Comparison of ENCODE assay signal across 1 cellular context in genomic region chr16:3157229-3158013, GRCh38.
TF ChIP-seq lines count a peak whose summit lies in the region.

No MANE protein-coding gene starts in this region.

TF ChIP-seq in H1, 55 proteins besides CTCF, POLR2A, EP300 and RAD21:
- TF ChIP-seq KDM5A (IDR thresholded peaks at IDR 0.05; ENCODE audit: low read length) (no peak), SUZ12 (IDR thresholded peaks at IDR 0.05; ENCODE audit: low read length) (peak; percentile 47), ATF3 (IDR thresholded peaks at IDR 0.05; ENCODE audit: insufficient read depth, low read depth, low read length) (no peak), POU5F1 (IDR thresholded peaks at IDR 0.05; ENCODE audit: low read depth, low read length) (no peak), TEAD4 (IDR thresholded peaks at IDR 0.05; ENCODE audit: low read depth, low read length) (peak; percentile 6; the same call in 1 of the 2 replicates), HDAC6 (IDR thresholded peaks at IDR 0.05; ENCODE audit: low read depth, low read length) (no peak), SRF (IDR thresholded peaks at IDR 0.05; ENCODE audit: low read depth, low read length) (no peak), NANOG (IDR thresholded peaks at IDR 0.05; ENCODE audit: insufficient read depth, low read depth, low read length, poor library complexity, severe bottlenecking) (no peak), MAX (IDR thresholded peaks at IDR 0.05) (no peak; the same call in 1 of the 2 replicates), BRCA1 (IDR thresholded peaks at IDR 0.05; ENCODE audit: low read depth, low read length) (no peak), SAP30 (IDR thresholded peaks at IDR 0.05; ENCODE audit: insufficient read depth, insufficient replicate concordance, low read length) (no peak), KDM1A (IDR thresholded peaks at IDR 0.05; ENCODE audit: borderline replicate concordance, low read length) (no peak), TAF7 (optimal IDR thresholded peaks at IDR 0.05; ENCODE audit: borderline replicate concordance, low read depth, low read length) (no peak), RXRA (IDR thresholded peaks at IDR 0.05; ENCODE audit: insufficient read depth, low read depth, low read length) (no peak), USF2 (IDR thresholded peaks at IDR 0.05; ENCODE audit: low read length) (no peak), EGR1 (IDR thresholded peaks at IDR 0.05; ENCODE audit: borderline replicate concordance, low read depth, low read length) (no peak), CEBPB (IDR thresholded peaks at IDR 0.05; ENCODE audit: low read depth, low read length) (peak; percentile 72), HDAC2 (IDR thresholded peaks at IDR 0.05; ENCODE audit: borderline replicate concordance in 1 of 2, low read depth in 2 of 2, low read length in 2 of 2) (peak in 1 of 2 experiments; percentile 58; a peak in 2 of 4 replicates), CHD2 (IDR thresholded peaks at IDR 0.05; ENCODE audit: low read length) (no peak), E2F6 (IDR thresholded peaks at IDR 0.05) (peak; percentile 38), MAFK (IDR thresholded peaks at IDR 0.05; ENCODE audit: low read depth, low read length) (peak; percentile 74; the same call in 1 of the 2 replicates), PHF8 (conservative IDR thresholded peaks at IDR 0.05; ENCODE audit: low read depth, low read length) (no peak), CBX8 (IDR thresholded peaks at IDR 0.05; ENCODE audit: borderline replicate concordance, low read depth, low read length) (no peak), ATF2 (IDR thresholded peaks at IDR 0.05; ENCODE audit: low read length) (0 out of 2 replicates have a peak, but pooled peaks have one; percentile 66), TAF1 (IDR thresholded peaks at IDR 0.05; ENCODE audit: low read depth, low read length) (no peak), ZNF274 (IDR thresholded peaks at IDR 0.05; ENCODE audit: borderline replicate concordance, extremely low read depth, low read length) (no peak), JUN (IDR thresholded peaks at IDR 0.05; ENCODE audit: low read depth, low read length) (no peak), CHD7 (IDR thresholded peaks at IDR 0.05; ENCODE audit: insufficient replicate concordance, low read length) (no peak), SP1 (IDR thresholded peaks at IDR 0.05; ENCODE audit: low read depth, low read length) (0 out of 2 replicates have a peak, but pooled peaks have one; percentile 13), TBP (IDR thresholded peaks at IDR 0.05; ENCODE audit: low read depth, low read length) (peak; percentile 99), POLR2AphosphoS5 (IDR thresholded peaks at IDR 0.05; ENCODE audit: low read depth, low read length) (no peak), GABPA (IDR thresholded peaks at IDR 0.05; ENCODE audit: borderline replicate concordance, insufficient read depth, low read length) (no peak), KDM4A (IDR thresholded peaks at IDR 0.05; ENCODE audit: low read depth, low read length, severe bottlenecking) (no peak), CREB1 (IDR thresholded peaks at IDR 0.05) (0 out of 2 replicates have a peak, but pooled peaks have one; percentile 13), EZH2 (IDR thresholded peaks at IDR 0.05; ENCODE audit: low read depth, low read length, severe bottlenecking) (no peak), RFX5 (IDR thresholded peaks at IDR 0.05; ENCODE audit: borderline replicate concordance, low read depth, low read length) (no peak), SIX5 (IDR thresholded peaks at IDR 0.05; ENCODE audit: low read depth, low read length) (no peak), BCL11A (IDR thresholded peaks at IDR 0.05; ENCODE audit: low read depth in 2 of 2, low read length in 2 of 2) (no peak), BACH1 (IDR thresholded peaks at IDR 0.05; ENCODE audit: low read length) (peak; percentile 63), CBX5 (IDR thresholded peaks at IDR 0.05; ENCODE audit: low read depth, low read length) (no peak), RBBP5 (IDR thresholded peaks at IDR 0.05; ENCODE audit: borderline replicate concordance, low read depth, low read length) (peak; percentile 11), JUND (IDR thresholded peaks at IDR 0.05; ENCODE audit: low read length) (no peak), ASH2L (IDR thresholded peaks at IDR 0.05; ENCODE audit: low read length) (no peak)
